26 cellular contexts compared by ENCODE assay signal in genomic region chr9:68898781-68899439, GRCh38.
DNase-seq lines count a peak whose midpoint lies in the region; ATAC-seq, FAIRE-seq and TF ChIP-seq lines count a peak whose summit lies in the region.
"Had no signal": no experiment of that assay in that cellular context is flagged by ENCODE, and none has a peak within 500 bp of the region (broad histone marks: within the 10 kb centered on the region; RNA-seq: fewer than 3 reads in every experiment).

No MANE protein-coding gene starts in this region.

- H3K27ac Mint-ChIP-seq in H9 (peak overlapping the region in 2 of 3 experiments; percentile 1 to 15; a peak in 2 of 7 replicates), nephron progenitor cell (peak overlapping the region; percentile 60)
- peak overlapping the region; percentile 42 for H3K27ac Mint-ChIP-seq in activated T-helper 2 cell treated with anti-CD3 and anti-CD28 coated beads, Interferon-gamma antibody, Interleukin-2, Interleukin-4, amounts not matched to agents 10 μg/mL and 5 μg/mL and 100 μg/mL, durations not matched to agents 14 hours and 24 hours and 36 hours
- H3K27ac Mint-ChIP-seq: effector memory CD8-positive, alpha-beta T cell; progenitor cell of endocrine pancreas had no signal

- H3K27me3 Mint-ChIP-seq in H9 (ENCODE audit: low read depth) (no peaks in the 10 kb centered on the region; the same call in 1 of the 2 replicates), nephron progenitor cell (ENCODE audit: low read depth, poor library complexity) (peaks cover 2% of the 10 kb centered on the region)
- H3K27me3 Mint-ChIP-seq in activated T-helper 2 cell treated with anti-CD3 and anti-CD28 coated beads, Interferon-gamma antibody, Interleukin-2, Interleukin-4, amounts not matched to agents 10 μg/mL and 5 μg/mL and 100 μg/mL, durations not matched to agents 14 hours and 24 hours and 36 hours (ENCODE audit: low read depth), result no peaks in the 10 kb centered on the region

- H3T11ph ChIP-seq in H9 (ENCODE audit: low read length), result no peak overlapping the region

- H3K18ac ChIP-seq in H9 (ENCODE audit: insufficient read length, low read depth, low read length), result no peak overlapping the region

- no peak overlapping the region for H3K56ac ChIP-seq in H9 (ENCODE audit: insufficient read length, low read depth, low read length)

- H3K23ac ChIP-seq in H9 (ENCODE audit: insufficient read length, low read depth, low read length), result no peak overlapping the region

- peaks cover 0 to 31% of the 10 kb centered on the region in 2 donors for H3K4me1 ChIP-seq in right atrium auricular region
- H3K4me1 ChIP-seq in H9 (ENCODE audit: insufficient read depth, low read length), result no peaks in the 10 kb centered on the region; the same call in 1 of the 2 replicates
- H3K4me1 ChIP-seq: A549, foreskin keratinocyte, suprapubic skin had no signal

- H3K9me3 ChIP-seq in right atrium auricular region (no peaks in the 10 kb centered on the region), H9 (ENCODE audit: control insufficient read depth, low read depth, low read length) (no peaks in the 10 kb centered on the region)
- H3K9me3 ChIP-seq: A549, left lung, suprapubic skin, vagina had no signal

- H4K91ac ChIP-seq in H9 (ENCODE audit: insufficient read length, low read depth, low read length), result no peak overlapping the region

- no peak overlapping the region for H3K4me2 ChIP-seq in H9 (ENCODE audit: insufficient read depth, insufficient read length, low read length)
- H3K4me2 ChIP-seq: A549 had no signal

- H2BK20ac ChIP-seq in H9 (ENCODE audit: low read depth, low read length, poor library complexity, severe bottlenecking), result no peak overlapping the region

- no peaks in the 10 kb centered on the region for H3K27me3 ChIP-seq in right atrium auricular region
- no peaks in the 10 kb centered on the region for H3K27me3 ChIP-seq in H9 (ENCODE audit: insufficient read depth, low read length)
- H3K27me3 ChIP-seq: left lung, suprapubic skin, vagina had no signal

- peak; percentile 13 for ATAC-seq in Right ventricle myocardium superior (ENCODE audit: poor library complexity)
- ATAC-seq: A549; effector memory CD8-positive, alpha-beta T cell; esophagus mucosa; foreskin keratinocyte; HCT116; left lung had no signal

- H3K4ac ChIP-seq in H9 (ENCODE audit: low read depth, low read length), result no peak overlapping the region

- H2AFZ ChIP-seq in H9 (ENCODE audit: low read length), result no peak overlapping the region

- no peaks in the 10 kb centered on the region for H4K20me1 ChIP-seq in H9 (ENCODE audit: control insufficient read depth, insufficient read depth, insufficient read length)

- no peak overlapping the region for H2BK15ac ChIP-seq in H9 (ENCODE audit: low read depth, low read length)

- intact Hi-C loops in Right ventricle myocardium superior (cut with DNase I), result no loop called here
- intact Hi-C loops in activated T-helper 2 cell treated with anti-CD3 and anti-CD28 coated beads, Interferon-gamma antibody, Interleukin-2, Interleukin-4, amounts not matched to agents 10 μg/mL and 5 μg/mL and 100 μg/mL, durations not matched to agents 14 hours and 24 hours and 36 hours (cut with micrococcal nuclease), result loop anchor here (5.0 kb wide), 3 partner anchors 57 to 137 kb away; no protein-coding TSS in a partner anchor

- H2BK120ac ChIP-seq in H9 (ENCODE audit: low read depth, low read length, poor library complexity, severe bottlenecking), result no peak overlapping the region

- H2AK5ac ChIP-seq in H9 (ENCODE audit: insufficient read length, low read length), result no peak overlapping the region

- no peaks in the 10 kb centered on the region for H3K79me2 ChIP-seq in H9 (ENCODE audit: insufficient read depth, low read length)

- H3K14ac ChIP-seq in H9 (ENCODE audit: insufficient read depth, low read length), result no peak overlapping the region

- no peak overlapping the region for H2BK12ac ChIP-seq in H9 (ENCODE audit: insufficient read length, low read depth, low read length)

- H3K27ac ChIP-seq in right atrium auricular region (no peak overlapping the region), H9 (ENCODE audit: insufficient read length, low read depth, low read length) (no peak overlapping the region)
- H3K27ac ChIP-seq: A549, coronary artery, foreskin keratinocyte, left lung, suprapubic skin, vagina had no signal

- H3K9me3 Mint-ChIP-seq in H9 (no peaks in the 10 kb centered on the region), nephron progenitor cell (no peaks in the 10 kb centered on the region)
- no peaks in the 10 kb centered on the region for H3K9me3 Mint-ChIP-seq in activated T-helper 2 cell treated with anti-CD3 and anti-CD28 coated beads, Interferon-gamma antibody, Interleukin-2, Interleukin-4, amounts not matched to agents 10 μg/mL and 5 μg/mL and 100 μg/mL, durations not matched to agents 14 hours and 24 hours and 36 hours
- H3K9me3 Mint-ChIP-seq: effector memory CD8-positive, alpha-beta T cell had no signal

- H3K4me1 Mint-ChIP-seq in H9, result peaks cover 30 to 40% of the 10 kb centered on the region in 2 experiments
- H3K4me1 Mint-ChIP-seq in activated T-helper 2 cell treated with anti-CD3 and anti-CD28 coated beads, Interferon-gamma antibody, Interleukin-2, Interleukin-4, amounts not matched to agents 10 μg/mL and 5 μg/mL and 100 μg/mL, durations not matched to agents 14 hours and 24 hours and 36 hours (ENCODE audit: low read depth), result peaks cover 55% of the 10 kb centered on the region
- peaks cover 47% of the 10 kb centered on the region for H3K4me1 Mint-ChIP-seq in nephron progenitor cell

- H4K8ac ChIP-seq in H9 (replicated peaks; ENCODE audit: insufficient read length, low read depth, low read length), result no peak overlapping the region

- DNase-seq in Right ventricle myocardium superior (no peak), right atrium auricular region (ENCODE audit: low spot score) (no peak), H9 (no peak), nephron progenitor cell (no peak), NCI-H187 (lab: John Stamatoyannopoulos, UW) (no peak), AG08395 (ENCODE audit: low spot score) (no peak), urothelium cell line (ENCODE audit: low spot score) (no peak)
- DNase-seq in activated T-helper 2 cell treated with anti-CD3 and anti-CD28 coated beads, Interferon-gamma antibody, Interleukin-2, Interleukin-4, amounts not matched to agents 10 μg/mL and 5 μg/mL and 100 μg/mL, durations not matched to agents 14 hours and 24 hours and 36 hours (ENCODE audit: low spot score), result no peak
- DNase-seq: activated CD4-positive, CD25-positive, alpha-beta regulatory T cell treated with anti-CD3 and anti-CD28 coated beads, Interleukin-2, amount 50 U/mL, for 72 hours; activated CD8-positive, alpha-beta memory T cell treated with anti-CD3 and anti-CD28 coated beads for 24 hours; activated T-cell treated with anti-CD3 and anti-CD28 coated beads, Interleukin-2, amount 50 U/mL, for 1 hour; effector memory CD8-positive, alpha-beta T cell; foreskin keratinocyte; Kasumi-1; left lung; NCI-H1694 treated with DMSO at 0.1 percent for 48 hours; NCI-H526 treated with DMSO at 0.1 percent for 48 hours; OCI-M1; SIG-M5 had no signal

- H3K36me3 Mint-ChIP-seq in H9 (ENCODE audit: insufficient read depth in 1 of 3, low read depth in 3 of 3), result no peaks in the 10 kb centered on the region
- H3K36me3 Mint-ChIP-seq in activated T-helper 2 cell treated with anti-CD3 and anti-CD28 coated beads, Interferon-gamma antibody, Interleukin-2, Interleukin-4, amounts not matched to agents 10 μg/mL and 5 μg/mL and 100 μg/mL, durations not matched to agents 14 hours and 24 hours and 36 hours (ENCODE audit: low read depth), result peaks cover 73% of the 10 kb centered on the region
- no peaks in the 10 kb centered on the region for H3K36me3 Mint-ChIP-seq in nephron progenitor cell (ENCODE audit: low read depth)

- no peak overlapping the region for H3K9ac ChIP-seq in H9 (ENCODE audit: extremely low read depth, insufficient read length, low read length)

- WGBS in H9 (ENCODE audit: extremely low coverage, insufficient read length, low lambda C conversion rate), result no CpG with 5 or more reads among the region's 6 CpGs

- H2BK5ac ChIP-seq in H9 (ENCODE audit: insufficient read length, low read length), result no peak overlapping the region

- no peaks in the 10 kb centered on the region for H3K23me2 ChIP-seq in H9 (ENCODE audit: insufficient read length, low read depth, low read length, poor library complexity, severe bottlenecking)

- no peaks in the 10 kb centered on the region for H3K79me1 ChIP-seq in H9 (ENCODE audit: insufficient read depth, low read depth, low read length, poor library complexity, severe bottlenecking)

- FAIRE-seq in urothelium cell line (lab: Jason Lieb, UNC), result no peak
- FAIRE-seq: A549 had no signal

- H3K4me3 ChIP-seq in right atrium auricular region, result no peak overlapping the region
- H3K4me3 ChIP-seq: A549, coronary artery, left lung, suprapubic skin, vagina had no signal

- H3K4me3 Mint-ChIP-seq in H9 (no peak overlapping the region), nephron progenitor cell (no peak overlapping the region)
- no peak overlapping the region for H3K4me3 Mint-ChIP-seq in activated T-helper 2 cell treated with anti-CD3 and anti-CD28 coated beads, Interferon-gamma antibody, Interleukin-2, Interleukin-4, amounts not matched to agents 10 μg/mL and 5 μg/mL and 100 μg/mL, durations not matched to agents 14 hours and 24 hours and 36 hours (ENCODE audit: low read depth)
- H3K4me3 Mint-ChIP-seq: effector memory CD8-positive, alpha-beta T cell had no signal

- TF ChIP-seq CTCF in right atrium auricular region (IDR thresholded peaks at IDR 0.05), result no peak
- TF ChIP-seq CTCF in H9 (conservative IDR thresholded peaks at IDR 0.05), result no peak
- no peak for TF ChIP-seq CTCF in nephron progenitor cell (IDR thresholded peaks at IDR 0.05)

- no peak overlapping the region for H4K5ac ChIP-seq in H9 (ENCODE audit: insufficient read length, low read depth, low read length)

- no peaks in the 10 kb centered on the region for H3K36me3 ChIP-seq in right atrium auricular region
- H3K36me3 ChIP-seq: left lung, suprapubic skin, vagina had no signal

Comparison
In these comparisons a context has a peak if more than half of its experiments do, and no peak if none do; other contexts are left out.
1. H3K27ac Mint-ChIP-seq: peak in every context shown above with its lines; median percentile 60 in nephron progenitor cell; 42 in activated T-helper 2 cell treated with anti-CD3 and anti-CD28 coated beads, Interferon-gamma antibody, Interleukin-2, Interleukin-4, amounts not matched to agents 10 μg/mL and 5 μg/mL and 100 μg/mL, durations not matched to agents 14 hours and 24 hours and 36 hours; 8 in H9.